In the genomic region with DNA sequence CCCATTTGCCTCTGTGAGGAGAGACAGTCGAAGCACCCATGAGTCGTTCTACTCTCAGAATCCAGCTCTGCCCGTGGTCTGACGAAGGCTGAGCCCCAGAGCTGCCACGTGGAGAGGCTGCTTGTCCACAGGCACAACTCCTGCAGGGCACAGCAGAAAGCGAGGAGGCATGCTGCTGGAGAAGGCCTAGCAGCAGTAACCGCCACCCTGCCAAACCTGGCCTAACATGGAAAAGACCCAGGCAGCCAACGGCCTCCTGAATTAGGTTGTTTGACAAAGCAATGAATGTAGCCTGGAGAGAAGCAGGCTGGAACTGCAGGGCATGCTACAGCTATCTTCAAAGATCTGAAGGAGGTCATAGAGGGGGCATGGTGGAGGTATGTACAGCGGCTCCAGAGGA, we compare ENCODE assay signal across 21 cellular contexts.
"Had no signal": no experiment of that assay in that cellular context is flagged by ENCODE, and none has a peak within 500 bp of the region (broad histone marks: within the 10 kb centered on the region; RNA-seq: fewer than 3 reads in every experiment).

No MANE protein-coding gene starts in this region.

- H3K4me1 ChIP-seq: right lobe of liver had no signal

- H3K27me3 ChIP-seq: gastroesophageal sphincter, ovary, right lobe of liver, testis, uterus had no signal

- H3K4me3 ChIP-seq: gastroesophageal sphincter, ovary, psoas muscle, right lobe of liver, testis, uterus had no signal

- DNase-seq: activated CD4-positive, alpha-beta T cell treated with anti-CD3 and anti-CD28 coated beads for 1 hour; activated CD4-positive, alpha-beta T cell treated with anti-CD3 and anti-CD28 coated beads, Interleukin-2, amount 50 U/mL, for 1 hour; activated naive CD4-positive, alpha-beta T cell treated with anti-CD3 and anti-CD28 coated beads for 36 hours; activated naive CD8-positive, alpha-beta T cell treated with anti-CD3 and anti-CD28 coated beads, Interleukin-2, amount 10 ng/mL, durations not matched to agents 7 days and 5 days; activated T-cell treated with anti-CD3 and anti-CD28 coated beads, Interleukin-2, amount 50 U/mL, for 24 hours; amniotic stem cell; cerebellar nuclear complex; head of caudate nucleus; hypothalamus; naive thymus-derived CD4-positive, alpha-beta T cell; ovary; psoas muscle; right lobe of liver; small intestine; testis; trophoblast cell; uterus; WERI-Rb-1 had no signal

- ATAC-seq: gastroesophageal sphincter; naive thymus-derived CD4-positive, alpha-beta T cell; psoas muscle; right lobe of liver; stimulated activated memory B cell treated with anti-CD40 and anti-IgM and Interleukin-4, amounts not matched to agents 10 μg/mL and 1 μg/mL and 100 μg/mL, for 72 hours had no signal

- H3K36me3 ChIP-seq: gastroesophageal sphincter, ovary, right lobe of liver, uterus, WERI-Rb-1 had no signal

- H3K27ac ChIP-seq: epithelial cell of prostate, ovary, psoas muscle, right lobe of liver, testis, WERI-Rb-1 had no signal
